1 cellular context compared by ENCODE assay signal in genomic region chr17:19513897-19514488, GRCh38.
TF ChIP-seq lines count a peak whose summit lies in the region.

No MANE protein-coding gene starts in this region.

TF ChIP-seq in HEK293, 187 proteins besides CTCF, POLR2A, EP300 and RAD21 (continued from another document):
- no peak for TF ChIP-seq TSHZ1 (tag by site-specific recombination; IDR thresholded peaks at IDR 0.05; ENCODE audit: borderline replicate concordance)
- TF ChIP-seq ZNF561 (tag by site-specific recombination; IDR thresholded peaks at IDR 0.05; ENCODE audit: borderline replicate concordance) = no peak
- TF ChIP-seq ZNF175 (tag by site-specific recombination; IDR thresholded peaks at IDR 0.05) = no peak
- TF ChIP-seq IKZF3 (tag by site-specific recombination; IDR thresholded peaks at IDR 0.05) = no peak
- no peak for TF ChIP-seq ZNF670 (tag by site-specific recombination; IDR thresholded peaks at IDR 0.05; ENCODE audit: low read depth)
- no peak for TF ChIP-seq ZNF548 (tag by site-specific recombination; IDR thresholded peaks at IDR 0.05)
- no peak for TF ChIP-seq KLF8 (tag by site-specific recombination; IDR thresholded peaks at IDR 0.05)
- peak; percentile 38; the same call in 1 of the 2 replicates for TF ChIP-seq ZNF2 (tag by site-specific recombination; IDR thresholded peaks at IDR 0.05)
- no peak for TF ChIP-seq ZNF529 (tag by site-specific recombination; IDR thresholded peaks at IDR 0.05; ENCODE audit: insufficient replicate concordance)
- TF ChIP-seq ZBTB7A (tag by site-specific recombination; IDR thresholded peaks at IDR 0.05; ENCODE audit: low read depth) = no peak
- no peak for TF ChIP-seq ZNF707 (tag by site-specific recombination; IDR thresholded peaks at IDR 0.05)
TF ChIP-seq in HEK293: peak in this region for 18.
